Comparison of ENCODE assay signal across 20 cellular contexts in genomic region chr22:20582520-20583361, GRCh38.
"Had no signal": no experiment of that assay in that cellular context is flagged by ENCODE, and none has a peak within 500 bp of the region (broad histone marks: within the 10 kb centered on the region; RNA-seq: fewer than 3 reads in every experiment).

No MANE protein-coding gene starts in this region.

- H3K27me3 ChIP-seq: cardiac muscle cell, left lung, thyroid gland had no signal

- H3K9me3 Mint-ChIP-seq: activated naive CD4-positive, alpha-beta T cell treated with anti-CD3 and anti-CD28 coated beads, Interleukin-2, amount 10 ng/mL, durations not matched to agents 7 days and 5 days; endodermal cell; memory B cell; naive B cell; neural crest cell had no signal

- H3K4me1 Mint-ChIP-seq: endodermal cell, memory B cell, naive B cell, neural crest cell had no signal

- H3K27ac ChIP-seq: cardiac muscle cell, epithelial cell of prostate, left lung, psoas muscle, thyroid gland had no signal

- H3K36me3 Mint-ChIP-seq: naive B cell had no signal

- H3K27ac Mint-ChIP-seq: activated naive CD4-positive, alpha-beta T cell treated with anti-CD3 and anti-CD28 coated beads, Interleukin-2, amount 10 ng/mL, durations not matched to agents 7 days and 5 days; endodermal cell; memory B cell; naive B cell had no signal

- H3K4me1 ChIP-seq: thyroid gland had no signal

- H3K27me3 Mint-ChIP-seq: activated naive CD4-positive, alpha-beta T cell treated with anti-CD3 and anti-CD28 coated beads, Interleukin-2, amount 10 ng/mL, durations not matched to agents 7 days and 5 days; memory B cell; naive B cell had no signal

- ATAC-seq: left lung, mucosa of descending colon, psoas muscle, right cardiac atrium had no signal

- DNase-seq: activated CD4-positive, alpha-beta T cell treated with anti-CD3 and anti-CD28 coated beads, Interleukin-2, amount 50 U/mL, for 4 hours; activated naive CD4-positive, alpha-beta T cell treated with anti-CD3 and anti-CD28 coated beads, Interleukin-2, amount 10 ng/mL, durations not matched to agents 7 days and 5 days; activated T-cell treated with anti-CD3 and anti-CD28 coated beads for 4 hours; foreskin fibroblast; kidney; naive B cell; psoas muscle; small intestine; stimulated activated CD4-positive, alpha-beta T cell treated with anti-CD3 and anti-CD28 coated beads, Interleukin-4, amount 100 ng/mL, for 1 hour; SW 1271; T-helper 2 cell had no signal

- H3K9me3 ChIP-seq: left lung, mucosa of descending colon, psoas muscle, thyroid gland had no signal

- H3K4me3 ChIP-seq: cardiac muscle cell, left lung, mucosa of descending colon, psoas muscle, thyroid gland had no signal

- H3K4me3 Mint-ChIP-seq: activated naive CD4-positive, alpha-beta T cell treated with anti-CD3 and anti-CD28 coated beads, Interleukin-2, amount 10 ng/mL, durations not matched to agents 7 days and 5 days; endodermal cell; memory B cell; naive B cell; neural crest cell had no signal

- FAIRE-seq: kidney, small intestine had no signal
